Comparison of ENCODE assay signal across 9 cellular contexts in the genomic region with DNA sequence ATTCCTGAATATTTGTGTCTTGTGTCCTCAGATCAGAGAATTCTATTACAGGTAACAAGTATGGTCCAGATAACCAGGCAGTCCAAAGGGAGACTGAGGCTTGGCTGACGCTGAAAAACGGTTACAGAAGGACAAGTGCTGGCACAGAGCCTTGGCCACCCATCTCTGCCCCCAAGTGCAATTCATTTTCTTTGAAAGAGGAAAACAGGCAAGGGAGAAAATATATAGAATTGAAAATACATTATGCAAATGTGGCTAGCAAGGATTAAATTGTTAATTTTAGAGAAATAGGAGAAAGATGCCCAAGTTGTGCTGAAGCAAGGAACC. TPM values are rescaled to one million over a fixed set of nuclear protein-coding genes. Genes with fewer than 3 reads are reported as not detected.
DNase-seq lines count a peak whose midpoint lies in the region; ATAC-seq and TF ChIP-seq lines count a peak whose summit lies in the region.
"Had no signal": no experiment of that assay in that cellular context is flagged by ENCODE, and none has a peak within 500 bp of the region (broad histone marks: within the 10 kb centered on the region; RNA-seq: fewer than 3 reads in every experiment).

No MANE protein-coding gene starts in this region.

- no peak for ATAC-seq in HG02571 (IDR thresholded peaks at IDR 0.05; ENCODE audit: unreplicated experiment)

- H3K4me3 ChIP-seq in SK-N-MC (peak overlapping the region; percentile 76; the same call in 1 of the 2 replicates), esophagus squamous epithelium (peak overlapping the region; percentile 42 to 82 (median 66)), prostate gland (peak overlapping the region; percentile 61 to 79)

- CTCF ChIA-PET in Calu3 (lab: Charles Lee) = no interaction called here

- H3K4me1 ChIP-seq in esophagus squamous epithelium = peaks cover 0 to 67% (median 20%) of the 10 kb centered on the region in 3 donors
- H3K4me1 ChIP-seq in prostate gland (replicated peaks) = peaks cover 21% of the 10 kb centered on the region

- intact Hi-C loops in Calu3 (cut with micrococcal nuclease; ENCODE audit: unreplicated experiment) (loop anchor here (10.0 kb wide), 1 partner anchor 202 kb away; no protein-coding TSS in a partner anchor), esophagus squamous epithelium (cut with DNase I) (no loop called here), prostate gland (cut with DNase I) (no loop called here)

- TF ChIP-seq POLR2A in esophagus squamous epithelium (IDR thresholded peaks at IDR 0.05) (no peak), prostate gland (IDR thresholded peaks at IDR 0.05) (no peak)

- H3K27ac ChIP-seq in SK-N-MC = no peak overlapping the region
- peak overlapping the region; percentile 81 to 93 (median 89) for H3K27ac ChIP-seq in esophagus squamous epithelium
- H3K27ac ChIP-seq in prostate gland = peak overlapping the region; percentile 51 to 72

- H3K4me1 Mint-ChIP-seq in Calu3 (ENCODE audit: low read depth, unreplicated experiment) = peaks cover 36% of the 10 kb centered on the region

- H3K9me3 Mint-ChIP-seq in Calu3 (ENCODE audit: low read depth, unreplicated experiment) = no peaks in the 10 kb centered on the region

- no peak overlapping the region for H3K9ac ChIP-seq in SK-N-MC (ENCODE audit: insufficient read length)

- TF ChIP-seq CTCF in Calu3 (IDR thresholded peaks at IDR 0.05; ENCODE audit: unreplicated experiment) (no peak), esophagus squamous epithelium (IDR thresholded peaks at IDR 0.05) (no peak), prostate gland (IDR thresholded peaks at IDR 0.05) (no peak)

- H3K36me3 ChIP-seq in SK-N-MC (ENCODE audit: insufficient read depth, low read length) (no peaks in the 10 kb centered on the region; the same call in 1 of the 2 replicates), esophagus squamous epithelium (peaks cover 0 to 9% (median 3%) of the 10 kb centered on the region in 3 donors), prostate gland (no peaks in the 10 kb centered on the region)

- H3K36me3 Mint-ChIP-seq in Calu3 (ENCODE audit: insufficient read depth, unreplicated experiment) = peaks cover 14% of the 10 kb centered on the region

- no peaks in the 10 kb centered on the region for H3K27me3 Mint-ChIP-seq in Calu3 (ENCODE audit: unreplicated experiment)

- H3K27ac Mint-ChIP-seq in Calu3 (ENCODE audit: unreplicated experiment) = no peak overlapping the region

- H3K27me3 ChIP-seq in esophagus squamous epithelium (peaks cover 0 to 8% (median 0%) of the 10 kb centered on the region in 4 donors), prostate gland (replicated peaks; ENCODE audit: insufficient read depth) (no peaks in the 10 kb centered on the region)

- no TSS peak for BruUV-seq in Calu3 (replicated peaks; lab: Mats Ljungman, UMichigan)

- DNase-seq in Calu3 (no peak), SK-N-MC (ENCODE audit: low read depth, low spot score) (no peak), esophagus squamous epithelium (lab: John Stamatoyannopoulos, UW) (no peak), prostate gland (ENCODE audit: low spot score) (no peak), NCI-H774 (lab: John Stamatoyannopoulos, UW) (no peak), NCI-H446 (lab: John Stamatoyannopoulos, UW) (no peak), NCI-H2081 treated with DMSO at 0.1 percent for 48 hours (lab: John Stamatoyannopoulos, UW) (no peak)
- DNase-seq: stimulated activated CD8-positive, alpha-beta memory T cell treated with anti-CD3 and anti-CD28 coated beads, Interleukin-4, amount 100 ng/mL, for 48 hours had no signal

- H3K9me3 ChIP-seq in SK-N-MC (ENCODE audit: low read depth, low read length) (no peaks in the 10 kb centered on the region), esophagus squamous epithelium (no peaks in the 10 kb centered on the region), prostate gland (no peaks in the 10 kb centered on the region)

- WGBS in esophagus squamous epithelium, 2 donors = 30 to 57% methylated on average over 2 of the region's 2 CpGs
- 60% methylated on average over 2 of the region's 2 CpGs for WGBS in prostate gland

- H3K4me3 Mint-ChIP-seq in Calu3 (ENCODE audit: low read depth, unreplicated experiment) = peak overlapping the region; percentile 78

RNA-seq across cellular contexts. Expression of a gene that starts 1.2 kb away (rescaled TPM):
- total RNA-seq in Calu3 (2022) (46.3 and 68.2 TPM in 2 replicates), esophagus squamous epithelium (10 to 100 TPM; 37.0 to 69.6 (median 44.7) TPM), prostate gland (100 to 1,000 TPM in 1 of 2 donors, 10 to 100 TPM in 1; 34.0 to 164 TPM)

RNA-seq across cellular contexts. Expression of a gene that starts 29.8 kb away (rescaled TPM):
- total RNA-seq in Calu3 (2022) (108 and 121 TPM in 2 replicates), esophagus squamous epithelium (10 to 100 TPM; 31.5 to 57.7 (median 46.8) TPM), prostate gland (10 to 100 TPM; 24.6 to 31.8 TPM)
